ENCODE assay signal across 1 cellular context in the genomic region with DNA sequence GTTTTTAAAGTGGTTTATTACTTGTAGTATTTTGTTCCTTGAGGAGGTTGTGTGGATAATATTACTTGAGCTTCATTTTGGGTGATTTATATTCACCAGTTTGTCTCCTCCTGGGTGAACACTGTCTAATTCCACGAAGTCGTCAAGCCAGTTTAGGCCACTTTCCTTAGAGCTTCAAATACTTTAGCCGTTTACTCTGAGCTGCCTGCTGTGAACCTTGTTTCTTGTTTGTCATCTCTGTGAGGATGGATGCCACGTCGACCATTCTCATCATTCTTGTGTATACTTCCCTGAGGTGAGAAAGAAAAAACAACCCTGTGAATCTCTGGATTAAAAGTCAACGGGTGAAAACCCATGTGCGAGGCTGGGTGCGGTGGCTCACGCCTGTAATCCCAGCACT.
TF ChIP-seq lines count a peak whose summit lies in the region.

No MANE protein-coding gene starts in this region.

TF ChIP-seq in HepG2, 621 proteins besides CTCF, POLR2A, EP300 and RAD21:
- TF ChIP-seq BRCA1 (CRISPR knock-in tag; IDR thresholded peaks at IDR 0.05) (no peak), RARA (CRISPR knock-in tag; IDR thresholded peaks at IDR 0.05) (no peak), PHB2 (IDR thresholded peaks at IDR 0.05; ENCODE audit: partially characterized antibody) (no peak), ZNF33A (CRISPR knock-in tag; IDR thresholded peaks at IDR 0.05; ENCODE audit: borderline replicate concordance) (no peak)
- TF ChIP-seq, protein P1, sequence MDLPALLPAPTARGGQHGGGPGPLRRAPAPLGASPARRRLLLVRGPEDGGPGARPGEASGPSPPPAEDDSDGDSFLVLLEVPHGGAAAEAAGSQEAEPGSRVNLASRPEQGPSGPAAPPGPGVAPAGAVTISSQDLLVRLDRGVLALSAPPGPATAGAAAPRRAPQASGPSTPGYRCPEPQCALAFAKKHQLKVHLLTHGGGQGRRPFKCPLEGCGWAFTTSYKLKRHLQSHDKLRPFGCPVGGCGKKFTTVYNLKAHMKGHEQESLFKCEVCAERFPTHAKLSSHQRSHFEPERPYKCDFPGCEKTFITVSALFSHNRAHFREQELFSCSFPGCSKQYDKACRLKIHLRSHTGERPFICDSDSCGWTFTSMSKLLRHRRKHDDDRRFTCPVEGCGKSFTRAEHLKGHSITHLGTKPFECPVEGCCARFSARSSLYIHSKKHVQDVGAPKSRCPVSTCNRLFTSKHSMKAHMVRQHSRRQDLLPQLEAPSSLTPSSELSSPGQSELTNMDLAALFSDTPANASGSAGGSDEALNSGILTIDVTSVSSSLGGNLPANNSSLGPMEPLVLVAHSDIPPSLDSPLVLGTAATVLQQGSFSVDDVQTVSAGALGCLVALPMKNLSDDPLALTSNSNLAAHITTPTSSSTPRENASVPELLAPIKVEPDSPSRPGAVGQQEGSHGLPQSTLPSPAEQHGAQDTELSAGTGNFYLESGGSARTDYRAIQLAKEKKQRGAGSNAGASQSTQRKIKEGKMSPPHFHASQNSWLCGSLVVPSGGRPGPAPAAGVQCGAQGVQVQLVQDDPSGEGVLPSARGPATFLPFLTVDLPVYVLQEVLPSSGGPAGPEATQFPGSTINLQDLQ (CRISPR knock-in tag; IDR thresholded peaks at IDR 0.05): no peak
- TF ChIP-seq, protein P2, sequence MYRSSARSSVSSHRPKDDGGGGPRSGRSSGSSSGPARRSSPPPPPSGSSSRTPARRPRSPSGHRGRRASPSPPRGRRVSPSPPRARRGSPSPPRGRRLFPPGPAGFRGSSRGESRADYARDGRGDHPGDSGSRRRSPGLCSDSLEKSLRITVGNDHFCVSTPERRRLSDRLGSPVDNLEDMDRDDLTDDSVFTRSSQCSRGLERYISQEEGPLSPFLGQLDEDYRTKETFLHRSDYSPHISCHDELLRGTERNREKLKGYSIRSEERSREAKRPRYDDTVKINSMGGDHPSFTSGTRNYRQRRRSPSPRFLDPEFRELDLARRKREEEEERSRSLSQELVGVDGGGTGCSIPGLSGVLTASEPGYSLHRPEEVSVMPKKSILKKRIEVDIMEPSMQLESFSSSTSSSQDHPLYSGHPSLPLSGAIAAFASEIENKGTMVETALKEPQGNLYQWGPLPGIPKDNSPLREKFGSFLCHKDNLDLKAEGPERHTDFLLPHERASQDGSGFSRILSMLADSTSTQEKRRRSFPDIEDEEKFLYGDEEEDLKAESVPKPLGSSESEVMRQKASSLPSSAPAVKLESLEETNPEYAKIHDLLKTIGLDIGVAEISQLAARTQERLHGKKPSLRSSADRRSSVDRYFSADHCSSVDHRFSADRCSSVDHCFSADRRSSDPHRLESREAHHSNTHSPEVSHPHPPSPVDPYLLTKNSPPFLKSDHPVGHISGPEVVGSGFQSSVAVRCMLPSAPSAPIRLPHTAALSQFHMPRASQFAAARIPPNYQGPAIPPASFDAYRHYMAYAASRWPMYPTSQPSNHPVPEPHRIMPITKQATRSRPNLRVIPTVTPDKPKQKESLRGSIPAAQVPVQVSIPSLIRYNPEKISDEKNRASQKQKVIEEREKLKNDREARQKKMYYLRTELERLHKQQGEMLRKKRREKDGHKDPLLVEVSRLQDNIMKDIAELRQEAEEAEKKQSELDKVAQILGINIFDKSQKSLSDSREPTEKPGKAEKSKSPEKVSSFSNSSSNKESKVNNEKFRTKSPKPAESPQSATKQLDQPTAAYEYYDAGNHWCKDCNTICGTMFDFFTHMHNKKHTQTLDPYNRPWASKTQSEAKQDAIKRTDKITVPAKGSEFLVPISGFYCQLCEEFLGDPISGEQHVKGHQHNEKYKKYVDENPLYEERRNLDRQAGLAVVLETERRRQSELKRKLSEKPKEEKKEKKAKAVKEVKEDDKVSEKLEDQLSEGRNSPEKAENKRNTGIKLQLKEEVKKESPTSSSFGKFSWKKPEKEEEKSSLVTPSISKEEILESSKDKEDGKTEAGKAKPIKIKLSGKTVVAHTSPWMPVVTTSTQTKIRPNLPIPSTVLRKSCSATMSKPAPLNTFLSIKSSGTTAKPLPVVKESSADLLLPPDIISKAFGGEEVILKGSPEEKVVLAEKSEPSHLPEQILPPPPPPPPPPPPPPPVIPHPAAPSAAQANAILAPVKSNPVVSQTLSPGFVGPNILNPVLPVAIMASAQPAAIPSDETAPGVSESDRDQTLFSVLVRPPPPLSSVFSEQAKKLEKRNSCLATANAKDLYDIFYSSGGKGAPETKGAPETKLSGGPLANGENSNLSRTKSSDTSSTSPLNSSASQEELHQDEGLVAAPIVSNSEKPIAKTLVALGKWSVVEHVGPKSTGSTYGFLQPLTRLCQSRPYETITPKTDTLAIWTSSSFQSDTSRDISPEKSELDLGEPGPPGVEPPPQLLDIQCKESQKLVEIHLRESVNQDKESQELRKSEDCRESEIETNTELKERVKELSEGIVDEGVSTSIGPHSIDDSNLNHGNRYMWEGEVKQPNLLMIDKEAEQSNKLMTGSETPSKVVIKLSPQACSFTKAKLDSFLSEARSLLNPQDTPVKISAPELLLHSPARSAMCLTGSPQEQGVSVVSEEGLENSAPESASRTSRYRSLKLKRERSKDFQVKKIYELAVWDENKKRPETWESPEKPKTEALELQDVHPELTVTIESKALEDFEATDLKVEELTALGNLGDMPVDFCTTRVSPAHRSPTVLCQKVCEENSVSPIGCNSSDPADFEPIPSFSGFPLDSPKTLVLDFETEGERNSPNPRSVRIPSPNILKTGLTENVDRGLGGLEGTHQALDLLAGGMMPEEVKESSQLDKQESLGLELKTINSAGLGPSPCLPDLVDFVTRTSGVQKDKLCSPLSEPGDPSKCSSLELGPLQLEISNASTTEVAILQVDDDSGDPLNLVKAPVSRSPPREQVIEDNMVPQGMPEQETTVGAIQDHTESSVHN (CRISPR knock-in tag; IDR thresholded peaks at IDR 0.05): no peak
- TF ChIP-seq, protein P3, sequence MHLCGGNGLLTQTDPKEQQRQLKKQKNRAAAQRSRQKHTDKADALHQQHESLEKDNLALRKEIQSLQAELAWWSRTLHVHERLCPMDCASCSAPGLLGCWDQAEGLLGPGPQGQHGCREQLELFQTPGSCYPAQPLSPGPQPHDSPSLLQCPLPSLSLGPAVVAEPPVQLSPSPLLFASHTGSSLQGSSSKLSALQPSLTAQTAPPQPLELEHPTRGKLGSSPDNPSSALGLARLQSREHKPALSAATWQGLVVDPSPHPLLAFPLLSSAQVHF (CRISPR knock-in tag; IDR thresholded peaks at IDR 0.05): no peak
- TF ChIP-seq, protein P4, sequence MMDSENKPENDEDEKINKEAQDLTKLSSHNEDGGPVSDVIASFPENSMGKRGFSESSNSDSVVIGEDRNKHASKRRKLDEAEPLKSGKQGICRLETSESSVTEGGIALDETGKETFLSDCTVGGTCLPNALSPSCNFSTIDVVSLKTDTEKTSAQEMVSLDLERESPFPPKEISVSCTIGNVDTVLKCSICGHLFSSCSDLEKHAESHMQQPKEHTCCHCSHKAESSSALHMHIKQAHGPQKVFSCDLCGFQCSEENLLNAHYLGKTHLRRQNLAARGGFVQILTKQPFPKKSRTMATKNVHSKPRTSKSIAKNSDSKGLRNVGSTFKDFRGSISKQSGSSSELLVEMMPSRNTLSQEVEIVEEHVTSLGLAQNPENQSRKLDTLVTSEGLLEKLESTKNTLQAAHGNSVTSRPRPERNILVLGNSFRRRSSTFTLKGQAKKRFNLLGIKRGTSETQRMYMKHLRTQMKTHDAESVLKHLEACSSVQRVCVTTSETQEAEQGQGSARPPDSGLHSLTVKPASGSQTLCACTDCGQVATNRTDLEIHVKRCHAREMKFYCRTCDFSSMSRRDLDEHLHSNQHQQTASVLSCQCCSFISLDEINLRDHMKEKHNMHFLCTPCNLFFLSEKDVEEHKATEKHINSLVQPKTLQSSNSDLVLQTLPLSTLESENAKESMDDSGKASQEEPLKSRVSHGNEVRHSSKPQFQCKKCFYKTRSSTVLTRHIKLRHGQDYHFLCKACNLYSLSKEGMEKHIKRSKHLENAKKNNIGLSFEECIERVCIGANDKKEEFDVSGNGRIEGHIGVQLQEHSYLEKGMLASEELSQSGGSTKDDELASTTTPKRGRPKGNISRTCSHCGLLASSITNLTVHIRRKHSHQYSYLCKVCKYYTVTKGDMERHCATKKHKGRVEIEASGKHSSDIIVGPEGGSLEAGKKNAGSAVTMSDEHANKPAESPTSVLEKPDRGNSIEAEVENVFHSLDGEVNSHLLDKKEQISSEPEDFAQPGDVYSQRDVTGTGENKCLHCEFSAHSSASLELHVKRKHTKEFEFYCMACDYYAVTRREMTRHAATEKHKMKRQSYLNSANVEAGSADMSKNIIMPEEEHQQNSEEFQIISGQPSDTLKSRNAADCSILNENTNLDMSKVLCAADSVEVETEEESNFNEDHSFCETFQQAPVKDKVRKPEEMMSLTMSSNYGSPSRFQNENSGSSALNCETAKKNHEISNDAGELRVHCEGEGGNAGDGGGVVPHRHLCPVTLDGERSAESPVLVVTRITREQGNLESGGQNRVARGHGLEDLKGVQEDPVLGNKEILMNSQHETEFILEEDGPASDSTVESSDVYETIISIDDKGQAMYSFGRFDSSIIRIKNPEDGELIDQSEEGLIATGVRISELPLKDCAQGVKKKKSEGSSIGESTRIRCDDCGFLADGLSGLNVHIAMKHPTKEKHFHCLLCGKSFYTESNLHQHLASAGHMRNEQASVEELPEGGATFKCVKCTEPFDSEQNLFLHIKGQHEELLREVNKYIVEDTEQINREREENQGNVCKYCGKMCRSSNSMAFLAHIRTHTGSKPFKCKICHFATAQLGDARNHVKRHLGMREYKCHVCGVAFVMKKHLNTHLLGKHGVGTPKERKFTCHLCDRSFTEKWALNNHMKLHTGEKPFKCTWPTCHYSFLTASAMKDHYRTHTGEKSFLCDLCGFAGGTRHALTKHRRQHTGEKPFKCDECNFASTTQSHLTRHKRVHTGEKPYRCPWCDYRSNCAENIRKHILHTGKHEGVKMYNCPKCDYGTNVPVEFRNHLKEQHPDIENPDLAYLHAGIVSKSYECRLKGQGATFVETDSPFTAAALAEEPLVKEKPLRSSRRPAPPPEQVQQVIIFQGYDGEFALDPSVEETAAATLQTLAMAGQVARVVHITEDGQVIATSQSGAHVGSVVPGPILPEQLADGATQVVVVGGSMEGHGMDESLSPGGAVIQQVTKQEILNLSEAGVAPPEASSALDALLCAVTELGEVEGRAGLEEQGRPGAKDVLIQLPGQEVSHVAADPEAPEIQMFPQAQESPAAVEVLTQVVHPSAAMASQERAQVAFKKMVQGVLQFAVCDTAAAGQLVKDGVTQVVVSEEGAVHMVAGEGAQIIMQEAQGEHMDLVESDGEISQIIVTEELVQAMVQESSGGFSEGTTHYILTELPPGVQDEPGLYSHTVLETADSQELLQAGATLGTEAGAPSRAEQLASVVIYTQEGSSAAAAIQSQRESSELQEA (CRISPR knock-in tag; IDR thresholded peaks at IDR 0.05; ENCODE audit: not compliant biosample characterization): no peak
- TF ChIP-seq, protein P5, sequence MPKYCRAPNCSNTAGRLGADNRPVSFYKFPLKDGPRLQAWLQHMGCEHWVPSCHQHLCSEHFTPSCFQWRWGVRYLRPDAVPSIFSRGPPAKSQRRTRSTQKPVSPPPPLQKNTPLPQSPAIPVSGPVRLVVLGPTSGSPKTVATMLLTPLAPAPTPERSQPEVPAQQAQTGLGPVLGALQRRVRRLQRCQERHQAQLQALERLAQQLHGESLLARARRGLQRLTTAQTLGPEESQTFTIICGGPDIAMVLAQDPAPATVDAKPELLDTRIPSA (CRISPR knock-in tag; IDR thresholded peaks at IDR 0.05; ENCODE audit: borderline replicate concordance): no peak
